In genomic region chr10:69265521-69265920, GRCh38 we compare ENCODE assay signal across 26 cellular contexts. TPM values are rescaled to one million over a fixed set of nuclear protein-coding genes. Genes with fewer than 3 reads are reported as not detected.
"Had no signal": no experiment of that assay in that cellular context is flagged by ENCODE, and none has a peak within 500 bp of the region (broad histone marks: within the 10 kb centered on the region; RNA-seq: fewer than 3 reads in every experiment).

No MANE protein-coding gene starts in this region.

- DNase-seq: activated CD4-positive, alpha-beta memory T cell treated with anti-CD3 and anti-CD28 coated beads, Interleukin-2, amount 10 ng/mL, durations not matched to agents 7 days and 5 days; activated CD4-positive, alpha-beta T cell treated with anti-CD3 and anti-CD28 coated beads, Interleukin-2, amount 50 U/mL, for 1 hour; activated CD4-positive, CD25-positive, alpha-beta regulatory T cell; activated naive CD4-positive, alpha-beta T cell treated with anti-CD3 and anti-CD28 coated beads, Interleukin-2, amount 50 U/mL, for 16 hours; activated naive CD8-positive, alpha-beta T cell treated with anti-CD3 and anti-CD28 coated beads, Interleukin-2, amount 10 ng/mL, durations not matched to agents 7 days and 5 days; activated T-cell treated with anti-CD3 and anti-CD28 coated beads for 4 hours; activated T-cell treated with anti-CD3 and anti-CD28 coated beads, Interleukin-2, amount 50 U/mL, for 48 hours; MM.1S; NCI-H1105; NCI-H1436; NCI-H1694 treated with DMSO at 0.1 percent for 48 hours; NCI-H2029 treated with DMSO at 0.1 percent for 48 hours; NCI-H446; NCI-H524; NCI-H774; NK-92 treated with Interleukin-12 subunit alpha and Interleukin-12 subunit beta, amount 100 ng/mL, for 24 hours; SIG-M5; T-cell; T-helper 2 cell; T1000 had no signal

- H3K27ac ChIP-seq: ascending aorta, VCaP had no signal

- H3K4me3 Mint-ChIP-seq: activated CD4-positive, alpha-beta memory T cell treated with anti-CD3 and anti-CD28 coated beads, Interleukin-2, amount 10 ng/mL, durations not matched to agents 7 days and 5 days; activated naive CD8-positive, alpha-beta T cell treated with anti-CD3 and anti-CD28 coated beads, Interleukin-2, amount 10 ng/mL, durations not matched to agents 7 days and 5 days; activated T-helper 17 cell treated with anti-CD3 and anti-CD28 coated beads, Interleukin-2, amount 50 U/mL, for 72 hours; brain; central memory CD8-positive, alpha-beta T cell; T-cell had no signal

- H3K27me3 Mint-ChIP-seq: activated T-helper 17 cell treated with anti-CD3 and anti-CD28 coated beads, Interleukin-2, amount 50 U/mL, for 72 hours; central memory CD8-positive, alpha-beta T cell; T-cell had no signal

- H3K4me3 ChIP-seq: ascending aorta had no signal

- H3K27me3 ChIP-seq: ascending aorta had no signal

- H3K9me3 Mint-ChIP-seq: activated CD4-positive, alpha-beta memory T cell treated with anti-CD3 and anti-CD28 coated beads, Interleukin-2, amount 10 ng/mL, durations not matched to agents 7 days and 5 days; activated naive CD8-positive, alpha-beta T cell treated with anti-CD3 and anti-CD28 coated beads, Interleukin-2, amount 10 ng/mL, durations not matched to agents 7 days and 5 days; activated T-helper 17 cell treated with anti-CD3 and anti-CD28 coated beads, Interleukin-2, amount 50 U/mL, for 72 hours; central memory CD8-positive, alpha-beta T cell; T-cell had no signal

- H3K27ac Mint-ChIP-seq: activated CD4-positive, alpha-beta memory T cell treated with anti-CD3 and anti-CD28 coated beads, Interleukin-2, amount 10 ng/mL, durations not matched to agents 7 days and 5 days; activated naive CD8-positive, alpha-beta T cell treated with anti-CD3 and anti-CD28 coated beads, Interleukin-2, amount 10 ng/mL, durations not matched to agents 7 days and 5 days; activated T-helper 17 cell treated with anti-CD3 and anti-CD28 coated beads, Interleukin-2, amount 50 U/mL, for 72 hours; T-cell had no signal

- H3K4me1 ChIP-seq: ascending aorta had no signal

- H3K36me3 ChIP-seq: ascending aorta had no signal

- H3K36me3 Mint-ChIP-seq: activated naive CD8-positive, alpha-beta T cell treated with anti-CD3 and anti-CD28 coated beads, Interleukin-2, amount 10 ng/mL, durations not matched to agents 7 days and 5 days; brain; T-cell had no signal

- H3K9me3 ChIP-seq: ascending aorta had no signal

- ATAC-seq: activated T-helper 17 cell treated with anti-CD3 and anti-CD28 coated beads, Interleukin-2, amount 50 U/mL, for 72 hours; T-cell had no signal

RNA-seq across cellular contexts. Expression of gene HKDC1, which starts 45.4 kb away (rescaled TPM):
- total RNA-seq: activated CD8-positive, alpha-beta memory T cell treated with anti-CD3 and anti-CD28 coated beads for 36 hours; ascending aorta had no signal
